Comparison of ENCODE assay signal across 8 cellular contexts in the genomic region with DNA sequence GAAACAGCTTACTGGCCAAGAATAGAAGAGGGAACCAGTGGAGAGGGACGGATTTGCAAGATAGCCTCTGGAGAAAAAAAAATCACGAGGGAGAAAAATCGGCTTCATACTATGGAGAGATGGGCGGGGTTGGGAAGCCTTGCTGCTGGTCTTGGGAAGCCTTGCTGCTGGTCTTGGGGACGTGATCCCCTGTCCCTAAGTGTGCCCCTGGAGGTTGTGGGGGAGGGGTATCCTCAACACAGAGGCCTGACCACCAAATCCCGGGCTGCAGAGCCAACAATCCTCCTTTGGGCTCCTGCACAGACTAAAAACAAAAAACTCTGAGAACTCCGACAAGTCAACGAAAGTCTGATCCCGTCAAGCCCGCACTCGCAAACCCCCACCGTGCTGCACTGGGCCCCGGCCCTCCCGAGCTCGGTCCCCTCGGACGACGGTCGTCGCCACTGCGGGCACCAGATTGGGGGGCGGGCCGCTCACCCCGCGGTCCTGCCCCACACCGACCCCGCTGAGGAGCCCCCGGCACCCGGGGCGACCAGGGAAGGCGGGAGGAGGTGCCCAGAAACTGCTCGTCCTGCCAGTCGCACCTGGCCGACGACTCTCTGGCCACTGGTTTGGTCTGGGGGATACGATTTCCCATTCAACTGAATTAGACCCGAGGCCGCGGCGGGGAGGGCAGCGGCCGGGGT. TPM values are rescaled to one million over a fixed set of nuclear protein-coding genes. Genes with fewer than 3 reads are reported as not detected.
DNase-seq lines count a peak whose midpoint lies in the region; ATAC-seq and TF ChIP-seq lines count a peak whose summit lies in the region.

No MANE protein-coding gene starts in this region.

- H3K36me3 ChIP-seq in SK-N-SH (replicated peaks in 1 of 2; ENCODE audit: control insufficient read depth in 1 of 2, insufficient read depth in 2 of 2, low read length in 1 of 2) (no peaks in the 10 kb centered on the region), muscle layer of duodenum (ENCODE audit: control insufficient read depth in 1 of 2, insufficient read depth in 2 of 2, low read length in 2 of 2) (no peaks in the 10 kb centered on the region)

- peak overlapping the region; percentile 34; the same call in 1 of the 2 replicates for H3K9ac ChIP-seq in SK-N-SH

- DNase-seq in G401 (ENCODE audit: low spot score) (peak; percentile 27), SK-N-SH (peak; percentile 75), epithelial cell of prostate (ENCODE audit: low read depth, low spot score) (no peak), NOMO-1 treated with DMSO at 0.1 percent for 48 hours (lab: John Stamatoyannopoulos, UW; ENCODE audit: unreplicated experiment) (no peak)
- no peak for DNase-seq in stimulated activated CD4-positive, alpha-beta T cell treated with anti-CD3 and anti-CD28 coated beads, Interleukin-12 subunit alpha, Interleukin-12 subunit beta, amount 100 ng/mL, for 4 hours
- DNase-seq in activated CD4-positive, CD25-positive, alpha-beta regulatory T cell treated with anti-CD3 and anti-CD28 coated beads, Interleukin-2, amount 50 U/mL, for 72 hours = no peak

- CTCF ChIA-PET in SK-N-SH (lab: Yijun Ruan, JAX) = interaction anchor here (0.5 to 4.9 kb wide), 59 partner anchors 8 to 1052 kb away, joined by 3 to 41 read pairs (median 4); partner anchors contain the start of genes AHI1, BCLAF1, MAP3K5 and MTFR2

- 10% methylated on average over 14 of the region's 42 CpGs for WGBS in SK-N-SH (ENCODE audit: low lambda C conversion rate)

- H3K9me3 ChIP-seq in SK-N-SH (no peaks in the 10 kb centered on the region), muscle layer of duodenum (ENCODE audit: control insufficient read depth in 1 of 2, low read length in 2 of 2) (no peaks in the 10 kb centered on the region)

- peak; percentile 2 for ATAC-seq in HG02610 (IDR thresholded peaks at IDR 0.05; ENCODE audit: unreplicated experiment)

- H3K4me1 ChIP-seq in SK-N-SH (ENCODE audit: control insufficient read depth in 1 of 2, insufficient read depth in 2 of 2, low read depth in 1 of 2, low read length in 1 of 2) (peaks cover 0 to 16% of the 10 kb centered on the region in 2 experiments; a peak in 2 of 4 replicates), muscle layer of duodenum (ENCODE audit: control insufficient read depth in 1 of 2, insufficient read depth in 2 of 2, low read length in 2 of 2) (peaks cover 0 to 15% of the 10 kb centered on the region in 2 donors)

- no peaks in the 10 kb centered on the region for H3K79me2 ChIP-seq in SK-N-SH (ENCODE audit: insufficient read depth)

- H3K27ac ChIP-seq in SK-N-SH (ENCODE audit: low read depth in 2 of 2, low read length in 1 of 2) = peak overlapping the region in 1 of 2 experiments; percentile 55; a peak in 1 of 4 replicates
- peak overlapping the region; percentile 55 for H3K27ac ChIP-seq in epithelial cell of prostate
- no peak overlapping the region for H3K27ac ChIP-seq in muscle layer of duodenum (ENCODE audit: low read length)

- in situ Hi-C loops in G401 (cut with HindIII; ENCODE audit: low sequenced_read_pairs) = no loop called here

- H3F3A ChIP-seq in SK-N-SH (replicated peaks; ENCODE audit: insufficient read depth) = peaks cover 3% of the 10 kb centered on the region

- TF ChIP-seq RAD21 in SK-N-SH (IDR thresholded peaks at IDR 0.05; ENCODE audit: low read length) = no peak

- peak overlapping the region; percentile 79; the same call in 1 of the 2 replicates for H2AFZ ChIP-seq in SK-N-SH (ENCODE audit: low read depth)

- H3K4me3 ChIP-seq in SK-N-SH (ENCODE audit: low read depth in 2 of 2, low read length in 1 of 2) (peak overlapping the region; percentile 70 to 77), muscle layer of duodenum (ENCODE audit: low read depth in 1 of 2, low read length in 2 of 2) (peak overlapping the region; percentile 66 to 86)

- POLR2A ChIA-PET in SK-N-SH (lab: Yijun Ruan, JAX) = interaction anchor here (1.3 to 1.6 kb wide), 2 partner anchors 260 kb away, joined by 4 to 6 read pairs; partner anchors contain the start of gene BCLAF1

- H3K9me2 ChIP-seq in SK-N-SH = no peaks in the 10 kb centered on the region

- peak overlapping the region; percentile 84 for H3K4me2 ChIP-seq in SK-N-SH

- no peak for TF ChIP-seq CTCF in SK-N-SH (IDR thresholded peaks at IDR 0.05)

- no peaks in the 10 kb centered on the region for H4K20me1 ChIP-seq in SK-N-SH (ENCODE audit: insufficient read depth)

- peaks cover 12% of the 10 kb centered on the region; the same call in 1 of the 2 replicates for H3K27me3 ChIP-seq in SK-N-SH (ENCODE audit: insufficient read depth)
- H3K27me3 ChIP-seq in muscle layer of duodenum (ENCODE audit: low read depth, low read length) = no peaks in the 10 kb centered on the region

- no peak for TF ChIP-seq EP300 in SK-N-SH (IDR thresholded peaks at IDR 0.05; ENCODE audit: borderline replicate concordance in 1 of 2, low read depth in 1 of 2, low read length in 1 of 2)

TF ChIP-seq in SK-N-SH, 30 proteins besides CTCF, POLR2A, EP300 and RAD21:
- no peak for TF ChIP-seq TCF12 (IDR thresholded peaks at IDR 0.05)
- TF ChIP-seq CHD2 (IDR thresholded peaks at IDR 0.05; ENCODE audit: low read length, partially characterized antibody) = peak; percentile 30
- no peak for TF ChIP-seq EZH2phosphoT487 (IDR thresholded peaks at IDR 0.05; ENCODE audit: borderline replicate concordance, low read depth)
- TF ChIP-seq ZBTB33 (IDR thresholded peaks at IDR 0.05; ENCODE audit: borderline replicate concordance, low read depth) = no peak
- TF ChIP-seq MEF2A (IDR thresholded peaks at IDR 0.05; ENCODE audit: borderline replicate concordance, low read depth) = no peak
- no peak for TF ChIP-seq SMC3 (IDR thresholded peaks at IDR 0.05; ENCODE audit: low read depth, low read length)

RNA-seq across cellular contexts. Expression of gene MAP7, which starts 0.7 kb away (rescaled TPM):
- not detected in 2 replicates for total RNA-seq in G401 (2014; rRNA removed; shearing (Covaris generic))
- 0.76 and 0.97 TPM in 2 replicates for polyA plus RNA-seq in SK-N-SH (2012; rRNA removed)
- polyA plus RNA-seq in SK-N-SH (2012; cell fraction: cytosol; rRNA removed) = 0.99 and 1.3 TPM in 2 replicates
- polyA plus RNA-seq in SK-N-SH (2012; cell fraction: nucleus; rRNA removed) = 1.1 and 1.2 TPM in 2 replicates

Comparison
In these comparisons a context has a peak if more than half of its experiments do, and no peak if none do; other contexts are left out.
1. DNase-seq: peak in G401 (single experiment) and SK-N-SH (single experiment); none in epithelial cell of prostate (single experiment), stimulated activated CD4-positive, alpha-beta T cell treated with anti-CD3 and anti-CD28 coated beads, Interleukin-12 subunit alpha, Interleukin-12 subunit beta, amount 100 ng/mL, for 4 hours (single experiment), activated CD4-positive, CD25-positive, alpha-beta regulatory T cell treated with anti-CD3 and anti-CD28 coated beads, Interleukin-2, amount 50 U/mL, for 72 hours (single experiment) and NOMO-1 treated with DMSO at 0.1 percent for 48 hours (single experiment).